Comparison of ENCODE assay signal across 16 cellular contexts in the genomic region with DNA sequence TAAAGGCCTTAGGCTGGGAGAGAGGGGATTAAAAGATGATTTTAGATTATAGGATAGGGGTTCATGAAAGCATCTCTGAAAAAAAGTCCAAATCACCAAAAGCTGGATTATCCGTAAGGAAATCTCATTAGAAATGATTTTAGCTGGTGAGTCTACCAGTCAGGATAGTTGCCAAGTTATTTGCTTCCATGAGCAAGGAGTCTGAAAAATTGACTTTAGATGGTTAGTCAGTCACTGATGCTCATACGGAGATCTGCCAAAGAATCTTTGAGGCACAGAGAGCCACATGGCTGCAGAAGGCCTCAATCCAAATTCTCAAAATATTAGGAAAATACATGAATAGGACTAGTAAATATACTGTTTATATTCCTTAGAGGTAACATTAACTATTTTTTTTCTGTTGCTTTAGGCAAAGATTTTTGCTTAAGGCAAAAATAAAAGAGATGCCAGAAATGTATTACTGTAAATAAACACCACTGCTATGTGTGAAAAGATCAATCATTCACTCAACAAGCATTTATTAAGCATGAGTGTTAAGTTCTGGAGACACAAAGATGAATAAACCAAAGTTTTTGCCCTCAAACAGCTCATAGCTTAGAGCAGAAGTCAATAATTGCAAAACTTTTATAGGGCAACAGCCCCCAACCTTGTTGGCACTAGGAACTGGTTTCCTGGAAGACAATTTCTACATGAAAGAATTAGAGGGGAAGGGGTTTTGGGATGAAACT.
"Had no signal": no experiment of that assay in that cellular context is flagged by ENCODE, and none has a peak within 500 bp of the region (broad histone marks: within the 10 kb centered on the region; RNA-seq: fewer than 3 reads in every experiment).

No MANE protein-coding gene starts in this region.

- H3K36me3 ChIP-seq: breast epithelium, heart left ventricle, left ventricle myocardium inferior, sigmoid colon, upper lobe of left lung had no signal

- H3K4me3 ChIP-seq: breast epithelium, heart left ventricle, left ventricle myocardium inferior, sigmoid colon, upper lobe of left lung had no signal

- DNase-seq: activated effector memory CD4-positive, alpha-beta T cell treated with anti-CD3 and anti-CD28 coated beads, Interleukin-2, amount 50 U/mL, for 16 hours; activated T-cell treated with anti-CD3 and anti-CD28 coated beads, Interleukin-2, amount 50 U/mL, for 1 hour; heart left ventricle; islet precursor cell; left ventricle myocardium inferior; sigmoid colon; stimulated activated CD4-positive, alpha-beta T cell treated with anti-CD3 and anti-CD28 coated beads, Interleukin-4, amount 100 ng/mL, for 1 hour; stimulated activated CD8-positive, alpha-beta memory T cell treated with anti-CD3 and anti-CD28 coated beads, Interleukin-4, amount 100 ng/mL, for 48 hours; stimulated activated naive CD8-positive, alpha-beta T cell treated with anti-CD3 and anti-CD28 coated beads, Interleukin-15, Interleukin-2, amounts not matched to agents 100 U/mL and 50 U/mL, for 24 hours; T-helper 17 cell; upper lobe of left lung had no signal

- ATAC-seq: activated CD4-positive, CD25-positive, alpha-beta regulatory T cell treated with anti-CD3 and anti-CD28 coated beads, Interleukin-2, amount 50 U/mL, for 24 hours; esophagus mucosa; stimulated activated naive CD8-positive, alpha-beta T cell treated with anti-CD3 and anti-CD28 coated beads, Interleukin-15, Interleukin-2, amounts not matched to agents 100 U/mL and 50 U/mL, for 24 hours; T-helper 17 cell had no signal

- FAIRE-seq: endometrium, frontal cortex had no signal

- H3K4me1 ChIP-seq: breast epithelium, left ventricle myocardium inferior, sigmoid colon, upper lobe of left lung had no signal

- H3K27ac ChIP-seq: breast epithelium, heart left ventricle, left ventricle myocardium inferior, sigmoid colon, upper lobe of left lung had no signal

- H3K9me3 ChIP-seq: breast epithelium, heart left ventricle, left ventricle myocardium inferior, sigmoid colon, upper lobe of left lung had no signal

- H3K27me3 ChIP-seq: breast epithelium, heart left ventricle, sigmoid colon, upper lobe of left lung had no signal
